In genomic region chr13:33341861-33342452, GRCh38 we compare ENCODE assay signal across 25 cellular contexts.
"Had no signal": no experiment of that assay in that cellular context is flagged by ENCODE, and none has a peak within 500 bp of the region (broad histone marks: within the 10 kb centered on the region; RNA-seq: fewer than 3 reads in every experiment).

No MANE protein-coding gene starts in this region.

- H3K27ac ChIP-seq: brain microvascular endothelial cell, colonic mucosa, epithelial cell of prostate, foreskin keratinocyte, tibial nerve had no signal

- DNase-seq: activated B cell treated with CpG ODN at 0.5 μM for 24 hours; activated CD4-positive, alpha-beta memory T cell treated with anti-CD3 and anti-CD28 coated beads for 36 hours; activated CD4-positive, alpha-beta T cell treated with anti-CD3 and anti-CD28 coated beads for 4 hours; activated CD8-positive, alpha-beta memory T cell treated with anti-CD3 and anti-CD28 coated beads, Interleukin-2, amount 10 ng/mL, durations not matched to agents 7 days and 5 days; activated naive CD4-positive, alpha-beta T cell treated with anti-CD3 and anti-CD28 coated beads for 36 hours; activated naive CD8-positive, alpha-beta T cell treated with anti-CD3 and anti-CD28 coated beads, Interleukin-2, amount 50 U/mL, for 24 hours; activated T-cell treated with anti-CD3 and anti-CD28 coated beads, Interleukin-2, amount 50 U/mL, for 1 hour; anterior cingulate cortex; brain microvascular endothelial cell; colonic mucosa; endodermal cell; foreskin keratinocyte; hippocampal formation; islet precursor cell; left colon; mammary epithelial cell; midbrain; nephron progenitor cell; nucleus accumbens; retina; stimulated activated CD4-positive, alpha-beta T cell treated with anti-CD3 and anti-CD28 coated beads, Interleukin-2, amount 100 ng/mL, for 24 hours; stimulated activated naive CD8-positive, alpha-beta T cell treated with anti-CD3 and anti-CD28 coated beads, Interleukin-15, Interleukin-2, amounts not matched to agents 100 U/mL and 50 U/mL, for 24 hours; substantia nigra had no signal

- H3K36me3 ChIP-seq: brain microvascular endothelial cell, colonic mucosa, tibial nerve had no signal

- H3K4me1 ChIP-seq: colonic mucosa, foreskin keratinocyte had no signal

- H3K27me3 ChIP-seq: brain microvascular endothelial cell, colonic mucosa, foreskin keratinocyte, tibial nerve had no signal

- H3K9me3 ChIP-seq: colonic mucosa, tibial nerve had no signal

- H3K4me3 ChIP-seq: colonic mucosa, tibial nerve had no signal
